Comparison of ENCODE assay signal across 12 cellular contexts in the genomic region with DNA sequence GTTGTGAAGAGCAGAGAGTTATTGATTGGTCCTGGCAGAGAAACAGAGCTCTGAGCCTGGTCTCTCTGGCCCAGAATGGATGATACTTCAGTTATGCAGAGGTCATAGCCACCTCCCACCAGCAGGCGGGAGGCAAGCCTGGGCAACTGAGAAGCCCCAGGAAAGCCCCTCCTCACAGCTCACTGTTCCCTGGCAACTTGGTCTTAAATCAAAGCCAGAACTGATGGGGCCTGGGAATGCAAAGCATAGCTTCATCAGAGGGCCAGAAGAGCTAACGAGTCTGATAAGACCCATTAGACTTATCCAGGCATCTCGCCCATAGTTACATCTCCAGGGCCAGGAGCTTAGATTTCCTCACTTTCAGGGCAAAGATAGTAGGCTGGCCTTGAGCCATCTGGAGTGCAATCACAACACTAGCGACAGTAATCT. TPM values are rescaled to one million over a fixed set of nuclear protein-coding genes. Genes with fewer than 3 reads are reported as not detected.
DNase-seq lines count a peak whose midpoint lies in the region; ATAC-seq and TF ChIP-seq lines count a peak whose summit lies in the region.
"Had no signal": no experiment of that assay in that cellular context is flagged by ENCODE, and none has a peak within 500 bp of the region (broad histone marks: within the 10 kb centered on the region; RNA-seq: fewer than 3 reads in every experiment).

No MANE protein-coding gene starts in this region.

- H3K27ac ChIP-seq in DOHH2 (ENCODE audit: low read depth, low read length) (no peak overlapping the region), brain microvascular endothelial cell (no peak overlapping the region)
- H3K27ac ChIP-seq: VCaP had no signal

- H3K9me2 ChIP-seq in DOHH2 (replicated peaks; ENCODE audit: control insufficient read depth, low read length), result no peaks in the 10 kb centered on the region

- H3K4me1 ChIP-seq in DOHH2 (ENCODE audit: control insufficient read depth, low read length), result no peaks in the 10 kb centered on the region

- H3K9me3 ChIP-seq in DOHH2 (ENCODE audit: control insufficient read depth, insufficient read depth, low read length), result no peaks in the 10 kb centered on the region

- H3K36me3 ChIP-seq in DOHH2 (ENCODE audit: control insufficient read depth, low read length) (no peaks in the 10 kb centered on the region), brain microvascular endothelial cell (replicated peaks) (no peaks in the 10 kb centered on the region)

- no peaks in the 10 kb centered on the region for H3K79me2 ChIP-seq in DOHH2 (ENCODE audit: control insufficient read depth, low read length)

- DNase-seq in brain microvascular endothelial cell (no peak), left lobe of liver (ENCODE audit: low spot score) (peak; percentile 65), NCI-H774 (lab: John Stamatoyannopoulos, UW) (no peak), SIG-M5 treated with dmso at 0.1 percent for 504 hours (lab: John Stamatoyannopoulos, UW; ENCODE audit: unreplicated experiment) (no peak), NOMO-1 treated with dmso at 0.1 percent for 144 hours (lab: John Stamatoyannopoulos, UW; ENCODE audit: unreplicated experiment) (no peak), GM10266 (ENCODE audit: extremely low spot score) (no peak)
- DNase-seq: hippocampal formation; NCI-H226; stimulated activated naive B cell treated with anti-CD40 and anti-IgM and Interleukin-4, amounts not matched to agents 10 μg/mL and 1 μg/mL and 100 μg/mL, for 72 hours had no signal

- H3K27me3 ChIP-seq in DOHH2 (ENCODE audit: control insufficient read depth, low read length) (no peaks in the 10 kb centered on the region; the same call in 1 of the 2 replicates), brain microvascular endothelial cell (replicated peaks) (no peaks in the 10 kb centered on the region)

- no peaks in the 10 kb centered on the region for H4K20me1 ChIP-seq in DOHH2 (ENCODE audit: control insufficient read depth, insufficient read depth, low read depth, low read length)

- H3K4me3 ChIP-seq in DOHH2 (ENCODE audit: low read length) (no peak overlapping the region), brain microvascular endothelial cell (ENCODE audit: low read depth, low read length) (no peak overlapping the region)

- TF ChIP-seq CTCF in DOHH2 (IDR thresholded peaks at IDR 0.05; ENCODE audit: low read depth, low read length, poor library complexity, severe bottlenecking) (peak; percentile 27), brain microvascular endothelial cell (IDR thresholded peaks at IDR 0.05; ENCODE audit: low read depth, low read length, missing control alignments) (peak; percentile 56), GM10266 (IDR thresholded peaks at IDR 0.05; ENCODE audit: control insufficient read depth, insufficient read depth, low read depth, missing control alignments) (no peak)

- ATAC-seq in HG03520 (IDR thresholded peaks at IDR 0.05; ENCODE audit: unreplicated experiment) (peak; percentile 55), left lobe of liver (peak; percentile 92)

- in situ Hi-C loops in brain microvascular endothelial cell (cut with HindIII; ENCODE audit: low pct_ligation_motif_present, low sequenced_read_pairs), result no loop called here

- H3F3A ChIP-seq in DOHH2 (ENCODE audit: control insufficient read depth, insufficient read depth), result no peaks in the 10 kb centered on the region

- H3K4me2 ChIP-seq in DOHH2 (ENCODE audit: low read length), result no peak overlapping the region

RNA-seq across cellular contexts. Expression of gene COLQ, which starts 5.5 kb away (rescaled TPM):
- total RNA-seq in left lobe of liver, result 1.3 TPM
